In the genomic region with DNA sequence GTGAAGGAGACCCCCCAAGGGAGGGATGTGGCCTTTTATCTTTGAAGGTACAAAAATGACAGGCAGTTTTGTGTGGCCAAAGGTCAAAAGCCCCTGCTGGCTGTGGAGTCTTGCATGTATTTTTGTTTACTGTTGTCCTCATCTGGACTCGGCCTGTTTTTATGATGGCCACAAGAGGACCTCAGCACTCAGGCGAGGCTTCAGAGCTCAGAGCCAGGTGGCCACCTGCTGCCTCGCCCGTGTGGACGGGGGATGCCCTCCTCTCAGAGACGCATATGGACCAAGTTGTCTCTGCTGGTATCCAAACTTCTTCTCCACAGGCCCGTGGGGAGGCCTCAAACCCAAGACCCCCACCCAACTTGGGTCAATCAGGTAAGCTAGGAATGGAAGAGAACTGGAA, we compare ENCODE assay signal across 14 cellular contexts.
A peak's percentile ranks its signal among the peaks of the same experiment; 100 is the strongest.
DNase-seq lines count a peak whose midpoint lies in the region; ATAC-seq and TF ChIP-seq lines count a peak whose summit lies in the region.
"Had no signal": no experiment of that assay in that cellular context is flagged by ENCODE, and none has a peak within 500 bp of the region (broad histone marks: within the 10 kb centered on the region; RNA-seq: fewer than 3 reads in every experiment).

No MANE protein-coding gene starts in this region.

- H3K9me3 ChIP-seq in SK-N-SH (no peaks in the 10 kb centered on the region), upper lobe of right lung (no peaks in the 10 kb centered on the region), uterus (no peaks in the 10 kb centered on the region), PC-9 (ENCODE audit: insufficient read depth, low read depth) (no peaks in the 10 kb centered on the region)
- H3K9me3 ChIP-seq: suprapubic skin had no signal

- H3K36me3 ChIP-seq in SK-N-SH (replicated peaks in 1 of 2; ENCODE audit: control insufficient read depth in 1 of 2, insufficient read depth in 2 of 2, low read length in 1 of 2), result no peaks in the 10 kb centered on the region
- no peaks in the 10 kb centered on the region for H3K36me3 ChIP-seq in upper lobe of right lung
- no peaks in the 10 kb centered on the region for H3K36me3 ChIP-seq in uterus
- no peaks in the 10 kb centered on the region for H3K36me3 ChIP-seq in PC-9 (ENCODE audit: low read depth)
- H3K36me3 ChIP-seq: heart left ventricle, suprapubic skin had no signal

- TF ChIP-seq RAD21 in SK-N-SH (IDR thresholded peaks at IDR 0.05; ENCODE audit: low read length), result peak; percentile 33

- no TSS peak for BruUV-seq in PC-9 (replicated peaks; lab: Mats Ljungman, UMichigan)

- H3F3A ChIP-seq in SK-N-SH (replicated peaks; ENCODE audit: insufficient read depth) (no peaks in the 10 kb centered on the region), PC-9 (ENCODE audit: insufficient read depth, low read depth) (no peaks in the 10 kb centered on the region)

- H3K27me3 ChIP-seq in SK-N-SH (ENCODE audit: insufficient read depth) (no peaks in the 10 kb centered on the region), upper lobe of right lung (no peaks in the 10 kb centered on the region), uterus (no peaks in the 10 kb centered on the region), PC-9 (ENCODE audit: insufficient read depth, low read depth) (peaks cover 93% of the 10 kb centered on the region)
- H3K27me3 ChIP-seq: suprapubic skin had no signal

- no peak overlapping the region for H3K9ac ChIP-seq in SK-N-SH

- H3K4me3 ChIP-seq in SK-N-SH (ENCODE audit: low read depth in 2 of 2, low read length in 1 of 2) (no peak overlapping the region), upper lobe of right lung (no peak overlapping the region), uterus (no peak overlapping the region), PC-9 (no peak overlapping the region)
- H3K4me3 ChIP-seq: heart left ventricle, suprapubic skin had no signal

- no peaks in the 10 kb centered on the region for H4K20me1 ChIP-seq in SK-N-SH (ENCODE audit: insufficient read depth)
- H4K20me1 ChIP-seq in PC-9 (ENCODE audit: insufficient read depth), result no peaks in the 10 kb centered on the region

- in situ Hi-C loops in SK-MEL-5 (cut with HindIII; ENCODE audit: low pct_unique_long_range_greater_than_20kb, low sequenced_read_pairs), result no loop called here

- DNase-seq in SK-N-SH (no peak), SK-MEL-5 (ENCODE audit: low read depth, low spot score) (peak; percentile 35), kidney tubule cell (ENCODE audit: low spot score) (peak; percentile 17), upper lobe of right lung (peak; percentile 46), T-helper 1 cell (no peak), uterus (no peak), PC-9 (no peak)
- DNase-seq: ACHN; activated CD4-positive, CD25-positive, alpha-beta regulatory T cell; NCI-H1417 treated with DMSO at 0.1 percent for 48 hours had no signal

- TF ChIP-seq CTCF in SK-N-SH (IDR thresholded peaks at IDR 0.05), result no peak
- TF ChIP-seq CTCF in upper lobe of right lung (IDR thresholded peaks at IDR 0.05), result peak; percentile 20
- TF ChIP-seq CTCF in uterus (IDR thresholded peaks at IDR 0.05), result peak in 1 of 4 experiments; percentile 14
- TF ChIP-seq CTCF in PC-9 (conservative IDR thresholded peaks at IDR 0.05), result no peak; the same call in 1 of the 2 replicates

- POLR2A ChIA-PET in SK-N-SH (lab: Yijun Ruan, JAX), result no interaction called here
- POLR2A ChIA-PET in PC-9 (lab: Charles Lee; ENCODE audit: unreplicated experiment), result no interaction called here

- CTCF ChIA-PET in SK-N-SH (lab: Yijun Ruan, JAX) (interaction anchor here (0.9 to 1.0 kb wide), 2 partner anchors 153 to 155 kb away, joined by 3 to 4 read pairs; no protein-coding TSS in a partner anchor), PC-9 (lab: Charles Lee) (no interaction called here)

- no peak overlapping the region for H3K27ac ChIP-seq in SK-N-SH (ENCODE audit: low read depth in 2 of 2, low read length in 1 of 2)
- no peak overlapping the region for H3K27ac ChIP-seq in upper lobe of right lung
- H3K27ac ChIP-seq in uterus, result no peak overlapping the region
- no peak overlapping the region for H3K27ac ChIP-seq in PC-9
- H3K27ac ChIP-seq: heart left ventricle, suprapubic skin had no signal

- no peaks in the 10 kb centered on the region for H3K79me2 ChIP-seq in SK-N-SH (ENCODE audit: insufficient read depth)
- H3K79me2 ChIP-seq in PC-9 (ENCODE audit: low read depth), result no peaks in the 10 kb centered on the region

- H3K4me2 ChIP-seq in SK-N-SH, result no peak overlapping the region
- H3K4me2 ChIP-seq in PC-9, result no peak overlapping the region

- no peaks in the 10 kb centered on the region for H3K9me2 ChIP-seq in SK-N-SH
- H3K9me2 ChIP-seq in PC-9 (ENCODE audit: insufficient read depth), result no peaks in the 10 kb centered on the region

- intact Hi-C loops in upper lobe of right lung (cut with DNase I) (no loop called here), uterus (cut with DNase I; ENCODE audit: low total_unique reads) (no loop called here), PC-9 (cut with micrococcal nuclease; ENCODE audit: unreplicated experiment) (no loop called here)

- no peak for TF ChIP-seq EP300 in SK-N-SH (IDR thresholded peaks at IDR 0.05; ENCODE audit: borderline replicate concordance in 1 of 2, low read depth in 1 of 2, low read length in 1 of 2)

- no peak overlapping the region for H2AFZ ChIP-seq in SK-N-SH (ENCODE audit: low read depth)
- no peak overlapping the region for H2AFZ ChIP-seq in PC-9

- 39% methylated on average over 4 of the region's 7 CpGs for WGBS in SK-N-SH (ENCODE audit: low lambda C conversion rate)

- H3K4me1 ChIP-seq in SK-N-SH (ENCODE audit: control insufficient read depth in 1 of 2, insufficient read depth in 2 of 2, low read depth in 1 of 2, low read length in 1 of 2), result no peaks in the 10 kb centered on the region
- no peaks in the 10 kb centered on the region for H3K4me1 ChIP-seq in upper lobe of right lung
- no peaks in the 10 kb centered on the region for H3K4me1 ChIP-seq in uterus
- H3K4me1 ChIP-seq in PC-9 (replicated peaks; ENCODE audit: insufficient read depth), result no peaks in the 10 kb centered on the region
- H3K4me1 ChIP-seq: heart left ventricle, suprapubic skin had no signal

- TF ChIP-seq POLR2A in uterus (IDR thresholded peaks at IDR 0.05), result no peak

- no peak for ATAC-seq in SK-N-SH treated with all-trans-retinoic acid at 6 μM for 48 hours
- no peak for ATAC-seq in upper lobe of right lung
- ATAC-seq: activated naive CD4-positive, alpha-beta T cell treated with anti-CD3 and anti-CD28 coated beads, Interleukin-2, amount 50 U/mL, for 72 hours; heart left ventricle had no signal

TF ChIP-seq in SK-N-SH, 30 proteins besides CTCF, POLR2A, EP300 and RAD21:
- TF ChIP-seq FOSL2 (IDR thresholded peaks at IDR 0.05; ENCODE audit: borderline replicate concordance, low read depth) (no peak), YY1 (IDR thresholded peaks at IDR 0.05; ENCODE audit: low read depth) (no peak), TCF12 (IDR thresholded peaks at IDR 0.05) (no peak), SMC3 (IDR thresholded peaks at IDR 0.05; ENCODE audit: low read depth, low read length) (peak; percentile 18; the same call in 1 of the 2 replicates), FOXM1 (IDR thresholded peaks at IDR 0.05; ENCODE audit: low read depth) (no peak), SIN3A (IDR thresholded peaks at IDR 0.05; ENCODE audit: borderline replicate concordance, low read depth, low read length) (no peak)

TF ChIP-seq in SK-N-SH treated with all-trans-retinoic acid at 6 μM for 48 hours, 23 proteins besides CTCF, POLR2A, EP300 and RAD21:
- no peak for TF ChIP-seq CSDC2 (CRISPR knock-in tag; IDR thresholded peaks at IDR 0.05)
- no peak for TF ChIP-seq ZNF70 (CRISPR knock-in tag; IDR thresholded peaks at IDR 0.05)
- no peak for TF ChIP-seq ISL1 (CRISPR knock-in tag; IDR thresholded peaks at IDR 0.05)
- TF ChIP-seq POU6F1 (CRISPR knock-in tag; IDR thresholded peaks at IDR 0.05; ENCODE audit: borderline replicate concordance, low read depth), result no peak
- no peak for TF ChIP-seq ZC3H10 (CRISPR knock-in tag; IDR thresholded peaks at IDR 0.05)
- TF ChIP-seq TCF4 (CRISPR knock-in tag; IDR thresholded peaks at IDR 0.05; ENCODE audit: borderline replicate concordance), result no peak

Comparison
In these comparisons a context has a peak if more than half of its experiments do, and no peak if none do; other contexts are left out.
1. DNase-seq: peak in SK-MEL-5 (single experiment), kidney tubule cell (single experiment) and upper lobe of right lung (single experiment); none in SK-N-SH (single experiment), T-helper 1 cell (0 of 5), uterus (0 of 2) and PC-9 (0 of 2).